ENCODE assay signal across 1 cellular context in the genomic region with DNA sequence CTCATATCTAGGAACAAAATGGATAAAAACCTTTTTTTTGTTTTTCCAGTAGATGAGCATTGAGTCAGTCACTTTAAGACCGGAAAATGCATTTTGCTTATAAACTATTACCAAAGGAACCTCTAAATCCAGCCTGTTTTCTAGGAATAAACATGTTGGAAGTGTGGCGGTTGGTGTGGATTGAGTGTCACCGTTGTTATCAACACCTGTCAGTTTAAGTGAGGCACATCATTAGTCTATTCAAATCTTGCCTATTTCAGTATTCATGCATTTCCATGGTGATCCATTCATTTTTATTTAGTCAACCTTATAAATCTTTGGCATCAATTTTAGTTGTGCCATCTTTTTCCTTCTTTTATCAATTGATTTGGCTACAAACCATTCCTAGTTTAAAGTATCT.
TF ChIP-seq lines count a peak whose summit lies in the region.

No MANE protein-coding gene starts in this region.

TF ChIP-seq in GM23338, 12 proteins besides CTCF, POLR2A, EP300 and RAD21 (continued from another document):
- TF ChIP-seq, protein P1, sequence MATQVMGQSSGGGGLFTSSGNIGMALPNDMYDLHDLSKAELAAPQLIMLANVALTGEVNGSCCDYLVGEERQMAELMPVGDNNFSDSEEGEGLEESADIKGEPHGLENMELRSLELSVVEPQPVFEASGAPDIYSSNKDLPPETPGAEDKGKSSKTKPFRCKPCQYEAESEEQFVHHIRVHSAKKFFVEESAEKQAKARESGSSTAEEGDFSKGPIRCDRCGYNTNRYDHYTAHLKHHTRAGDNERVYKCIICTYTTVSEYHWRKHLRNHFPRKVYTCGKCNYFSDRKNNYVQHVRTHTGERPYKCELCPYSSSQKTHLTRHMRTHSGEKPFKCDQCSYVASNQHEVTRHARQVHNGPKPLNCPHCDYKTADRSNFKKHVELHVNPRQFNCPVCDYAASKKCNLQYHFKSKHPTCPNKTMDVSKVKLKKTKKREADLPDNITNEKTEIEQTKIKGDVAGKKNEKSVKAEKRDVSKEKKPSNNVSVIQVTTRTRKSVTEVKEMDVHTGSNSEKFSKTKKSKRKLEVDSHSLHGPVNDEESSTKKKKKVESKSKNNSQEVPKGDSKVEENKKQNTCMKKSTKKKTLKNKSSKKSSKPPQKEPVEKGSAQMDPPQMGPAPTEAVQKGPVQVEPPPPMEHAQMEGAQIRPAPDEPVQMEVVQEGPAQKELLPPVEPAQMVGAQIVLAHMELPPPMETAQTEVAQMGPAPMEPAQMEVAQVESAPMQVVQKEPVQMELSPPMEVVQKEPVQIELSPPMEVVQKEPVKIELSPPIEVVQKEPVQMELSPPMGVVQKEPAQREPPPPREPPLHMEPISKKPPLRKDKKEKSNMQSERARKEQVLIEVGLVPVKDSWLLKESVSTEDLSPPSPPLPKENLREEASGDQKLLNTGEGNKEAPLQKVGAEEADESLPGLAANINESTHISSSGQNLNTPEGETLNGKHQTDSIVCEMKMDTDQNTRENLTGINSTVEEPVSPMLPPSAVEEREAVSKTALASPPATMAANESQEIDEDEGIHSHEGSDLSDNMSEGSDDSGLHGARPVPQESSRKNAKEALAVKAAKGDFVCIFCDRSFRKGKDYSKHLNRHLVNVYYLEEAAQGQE (IDR thresholded peaks at IDR 0.05; ENCODE audit: unreplicated experiment), result no peak
- TF ChIP-seq EZH2phosphoT487 (IDR thresholded peaks at IDR 0.05; ENCODE audit: unreplicated experiment) (no peak), JUNB (IDR thresholded peaks at IDR 0.05; ENCODE audit: unreplicated experiment) (no peak), STAT1 (IDR thresholded peaks at IDR 0.05; ENCODE audit: unreplicated experiment) (no peak), ZNF331 (CRISPR knock-in tag; IDR thresholded peaks at IDR 0.05; ENCODE audit: low read depth) (no peak), CREB1 (CRISPR knock-in tag; IDR thresholded peaks at IDR 0.05; ENCODE audit: low read depth) (no peak), EZH2 (IDR thresholded peaks at IDR 0.05; ENCODE audit: low read depth, unreplicated experiment) (no peak), ZNF114 (CRISPR knock-in tag; IDR thresholded peaks at IDR 0.05) (no peak), POLR2AphosphoS5 (IDR thresholded peaks at IDR 0.05; ENCODE audit: low read depth) (no peak)
- TF ChIP-seq, protein P2, sequence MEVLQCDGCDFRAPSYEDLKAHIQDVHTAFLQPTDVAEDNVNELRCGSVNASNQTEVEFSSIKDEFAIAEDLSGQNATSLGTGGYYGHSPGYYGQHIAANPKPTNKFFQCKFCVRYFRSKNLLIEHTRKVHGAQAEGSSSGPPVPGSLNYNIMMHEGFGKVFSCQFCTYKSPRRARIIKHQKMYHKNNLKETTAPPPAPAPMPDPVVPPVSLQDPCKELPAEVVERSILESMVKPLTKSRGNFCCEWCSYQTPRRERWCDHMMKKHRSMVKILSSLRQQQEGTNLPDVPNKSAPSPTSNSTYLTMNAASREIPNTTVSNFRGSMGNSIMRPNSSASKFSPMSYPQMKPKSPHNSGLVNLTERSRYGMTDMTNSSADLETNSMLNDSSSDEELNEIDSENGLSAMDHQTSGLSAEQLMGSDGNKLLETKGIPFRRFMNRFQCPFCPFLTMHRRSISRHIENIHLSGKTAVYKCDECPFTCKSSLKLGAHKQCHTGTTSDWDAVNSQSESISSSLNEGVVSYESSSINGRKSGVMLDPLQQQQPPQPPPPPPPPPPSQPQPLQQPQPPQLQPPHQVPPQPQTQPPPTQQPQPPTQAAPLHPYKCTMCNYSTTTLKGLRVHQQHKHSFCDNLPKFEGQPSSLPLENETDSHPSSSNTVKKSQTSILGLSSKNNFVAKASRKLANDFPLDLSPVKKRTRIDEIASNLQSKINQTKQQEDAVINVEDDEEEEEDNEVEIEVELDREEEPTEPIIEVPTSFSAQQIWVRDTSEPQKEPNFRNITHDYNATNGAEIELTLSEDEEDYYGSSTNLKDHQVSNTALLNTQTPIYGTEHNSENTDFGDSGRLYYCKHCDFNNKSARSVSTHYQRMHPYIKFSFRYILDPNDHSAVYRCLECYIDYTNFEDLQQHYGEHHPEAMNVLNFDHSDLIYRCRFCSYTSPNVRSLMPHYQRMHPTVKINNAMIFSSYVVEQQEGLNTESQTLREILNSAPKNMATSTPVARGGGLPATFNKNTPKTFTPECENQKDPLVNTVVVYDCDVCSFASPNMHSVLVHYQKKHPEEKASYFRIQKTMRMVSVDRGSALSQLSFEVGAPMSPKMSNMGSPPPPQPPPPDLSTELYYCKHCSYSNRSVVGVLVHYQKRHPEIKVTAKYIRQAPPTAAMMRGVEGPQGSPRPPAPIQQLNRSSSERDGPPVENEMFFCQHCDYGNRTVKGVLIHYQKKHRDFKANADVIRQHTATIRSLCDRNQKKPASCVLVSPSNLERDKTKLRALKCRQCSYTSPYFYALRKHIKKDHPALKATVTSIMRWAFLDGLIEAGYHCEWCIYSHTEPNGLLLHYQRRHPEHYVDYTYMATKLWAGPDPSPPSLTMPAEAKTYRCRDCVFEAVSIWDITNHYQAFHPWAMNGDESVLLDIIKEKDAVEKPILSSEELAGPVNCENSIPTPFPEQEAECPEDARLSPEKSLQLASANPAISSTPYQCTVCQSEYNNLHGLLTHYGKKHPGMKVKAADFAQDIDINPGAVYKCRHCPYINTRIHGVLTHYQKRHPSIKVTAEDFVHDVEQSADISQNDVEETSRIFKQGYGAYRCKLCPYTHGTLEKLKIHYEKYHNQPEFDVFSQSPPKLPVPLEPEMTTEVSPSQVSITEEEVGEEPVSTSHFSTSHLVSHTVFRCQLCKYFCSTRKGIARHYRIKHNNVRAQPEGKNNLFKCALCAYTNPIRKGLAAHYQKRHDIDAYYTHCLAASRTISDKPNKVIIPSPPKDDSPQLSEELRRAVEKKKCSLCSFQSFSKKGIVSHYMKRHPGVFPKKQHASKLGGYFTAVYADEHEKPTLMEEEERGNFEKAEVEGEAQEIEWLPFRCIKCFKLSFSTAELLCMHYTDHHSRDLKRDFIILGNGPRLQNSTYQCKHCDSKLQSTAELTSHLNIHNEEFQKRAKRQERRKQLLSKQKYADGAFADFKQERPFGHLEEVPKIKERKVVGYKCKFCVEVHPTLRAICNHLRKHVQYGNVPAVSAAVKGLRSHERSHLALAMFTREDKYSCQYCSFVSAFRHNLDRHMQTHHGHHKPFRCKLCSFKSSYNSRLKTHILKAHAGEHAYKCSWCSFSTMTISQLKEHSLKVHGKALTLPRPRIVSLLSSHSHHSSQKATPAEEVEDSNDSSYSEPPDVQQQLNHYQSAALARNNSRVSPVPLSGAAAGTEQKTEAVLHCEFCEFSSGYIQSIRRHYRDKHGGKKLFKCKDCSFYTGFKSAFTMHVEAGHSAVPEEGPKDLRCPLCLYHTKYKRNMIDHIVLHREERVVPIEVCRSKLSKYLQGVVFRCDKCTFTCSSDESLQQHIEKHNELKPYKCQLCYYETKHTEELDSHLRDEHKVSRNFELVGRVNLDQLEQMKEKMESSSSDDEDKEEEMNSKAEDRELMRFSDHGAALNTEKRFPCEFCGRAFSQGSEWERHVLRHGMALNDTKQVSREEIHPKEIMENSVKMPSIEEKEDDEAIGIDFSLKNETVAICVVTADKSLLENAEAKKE (CRISPR knock-in tag; IDR thresholded peaks at IDR 0.05), result no peak
TF ChIP-seq in GM23338: peak in this region for 0.
